In the genomic region with DNA sequence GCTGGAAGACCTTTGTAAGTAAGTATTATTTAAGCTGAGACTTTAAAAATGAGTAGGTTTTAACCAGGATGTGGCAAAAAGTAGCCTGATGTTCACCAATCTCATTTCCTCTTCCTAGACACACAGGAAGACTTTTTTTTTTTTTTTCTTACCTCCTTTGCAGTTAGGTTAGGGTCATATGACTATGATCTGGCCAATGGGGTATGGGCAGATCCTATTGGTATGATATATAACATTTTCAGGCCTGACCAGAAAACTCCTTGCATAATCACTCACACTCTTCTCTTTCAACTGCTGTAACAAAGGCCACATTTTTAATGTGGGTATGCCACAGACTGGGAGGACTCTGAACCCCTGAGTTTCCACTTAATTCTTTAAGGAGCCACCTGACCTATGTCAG, we compare ENCODE assay signal across 10 cellular contexts. TPM values are rescaled to one million over a fixed set of nuclear protein-coding genes. Genes with fewer than 3 reads are reported as not detected.
DNase-seq lines count a peak whose midpoint lies in the region; ATAC-seq, FAIRE-seq and TF ChIP-seq lines count a peak whose summit lies in the region.
"Had no signal": no experiment of that assay in that cellular context is flagged by ENCODE, and none has a peak within 500 bp of the region (broad histone marks: within the 10 kb centered on the region; RNA-seq: fewer than 3 reads in every experiment).

No MANE protein-coding gene starts in this region.

- H3K9me3 ChIP-seq in MM.1S (replicated peaks; ENCODE audit: insufficient read depth, low read length) (no peaks in the 10 kb centered on the region), small intestine (ENCODE audit: control insufficient read depth, low read depth) (no peaks in the 10 kb centered on the region), kidney (ENCODE audit: control insufficient read depth in 1 of 2, low read length in 2 of 2) (no peaks in the 10 kb centered on the region)

- H3K4me3 ChIP-seq in MM.1S (ENCODE audit: low read length) (no peak overlapping the region), small intestine (ENCODE audit: low read depth in 1 of 2, low read length in 2 of 2) (no peak overlapping the region), kidney (ENCODE audit: low read length in 2 of 2) (no peak overlapping the region)

- H3K36me3 ChIP-seq in MM.1S (replicated peaks; ENCODE audit: insufficient read depth, low read length) = no peaks in the 10 kb centered on the region
- H3K36me3 ChIP-seq in small intestine (ENCODE audit: control insufficient read depth in 2 of 2, insufficient read depth in 2 of 2, low read length in 2 of 2) = no peaks in the 10 kb centered on the region
- no peaks in the 10 kb centered on the region for H3K36me3 ChIP-seq in kidney (ENCODE audit: control insufficient read depth in 1 of 2, insufficient read depth in 2 of 2, low read length in 2 of 2)

- intact Hi-C loops in kidney (cut with DNase I) = no loop called here

- ATAC-seq in activated CD4-positive, CD25-positive, alpha-beta regulatory T cell treated with anti-CD3 and anti-CD28 coated beads, Interleukin-2, amount 50 U/mL, for 24 hours = peak; percentile 2 to 7
- peak; percentile 10 to 34 for ATAC-seq in activated naive CD4-positive, alpha-beta T cell treated with anti-CD3 and anti-CD28 coated beads, Interleukin-2, amount 50 U/mL, for 72 hours
- ATAC-seq in HG03460 (IDR thresholded peaks at IDR 0.05; ENCODE audit: unreplicated experiment) = no peak

- H3K4me2 ChIP-seq in MM.1S (ENCODE audit: low read depth, low read length) = peak overlapping the region; percentile 37; the same call in 1 of the 2 replicates

- no peaks in the 10 kb centered on the region; the same call in 1 of the 2 replicates for H3F3A ChIP-seq in MM.1S (ENCODE audit: insufficient read depth, low read length)

- DNase-seq in activated CD4-positive, CD25-positive, alpha-beta regulatory T cell (lab: John Stamatoyannopoulos, UW) = no peak
- DNase-seq in MM.1S (peak; percentile 39), small intestine (peak; percentile 63), kidney (no peak), SHP77 (lab: John Stamatoyannopoulos, UW) (no peak)
- DNase-seq in activated naive CD4-positive, alpha-beta T cell treated with anti-CD3 and anti-CD28 coated beads, Interleukin-2, amount 50 U/mL, for 72 hours (ENCODE audit: low spot score in 2 of 2) = peak in 1 of 2 donors; percentile 36
- DNase-seq: activated CD4-positive, CD25-positive, alpha-beta regulatory T cell treated with anti-CD3 and anti-CD28 coated beads, Interleukin-2, amount 50 U/mL, for 72 hours; NCI-H1694 treated with DMSO at 0.1 percent for 48 hours had no signal

- H3K27ac Mint-ChIP-seq in activated naive CD4-positive, alpha-beta T cell treated with anti-CD3 and anti-CD28 coated beads, Interleukin-2, amount 50 U/mL, for 72 hours = peak overlapping the region; percentile 46 to 92

- H3K36me3 Mint-ChIP-seq in activated naive CD4-positive, alpha-beta T cell treated with anti-CD3 and anti-CD28 coated beads, Interleukin-2, amount 50 U/mL, for 72 hours = peaks cover 10 to 14% of the 10 kb centered on the region in 2 donors

- no peaks in the 10 kb centered on the region for H4K20me1 ChIP-seq in MM.1S (ENCODE audit: insufficient read depth, low read length)

- H2AFZ ChIP-seq in MM.1S (ENCODE audit: low read length) = peak overlapping the region; percentile 38; the same call in 1 of the 2 replicates

- peaks cover 14 to 15% of the 10 kb centered on the region in 2 donors for H3K9me3 Mint-ChIP-seq in activated naive CD4-positive, alpha-beta T cell treated with anti-CD3 and anti-CD28 coated beads, Interleukin-2, amount 50 U/mL, for 72 hours

- H3K27ac ChIP-seq in MM.1S (ENCODE audit: low read length) = peak overlapping the region; percentile 13; the same call in 1 of the 2 replicates
- H3K27ac ChIP-seq in small intestine (ENCODE audit: low read depth in 1 of 2, low read length in 1 of 2) = peak overlapping the region in 1 of 2 donors; percentile 37
- no peak overlapping the region for H3K27ac ChIP-seq in kidney (ENCODE audit: low read depth in 2 of 2, low read length in 2 of 2)

- H3K9me2 ChIP-seq in MM.1S (replicated peaks; ENCODE audit: insufficient read depth, low read length) = no peaks in the 10 kb centered on the region

- FAIRE-seq in small intestine (lab: Jason Lieb, UNC) = no peak
- FAIRE-seq in kidney (lab: Jason Lieb, UNC) = no peak

- H3K79me2 ChIP-seq in MM.1S (ENCODE audit: low read length) = peaks cover 9% of the 10 kb centered on the region

- no peak for TF ChIP-seq CTCF in MM.1S (IDR thresholded peaks at IDR 0.05; ENCODE audit: low read length)
- TF ChIP-seq CTCF in kidney (IDR thresholded peaks at IDR 0.05; ENCODE audit: borderline replicate concordance, extremely low read depth, insufficient read depth) = no peak

- no peak overlapping the region for H3K9ac ChIP-seq in MM.1S (ENCODE audit: low read length)
- no peak overlapping the region for H3K9ac ChIP-seq in kidney (ENCODE audit: low read length in 2 of 2)

- H3K27me3 ChIP-seq in MM.1S (replicated peaks; ENCODE audit: insufficient read depth, low read length) (no peaks in the 10 kb centered on the region), small intestine (ENCODE audit: control insufficient read depth in 2 of 2, insufficient read depth in 2 of 2, low read length in 2 of 2) (no peaks in the 10 kb centered on the region)

- H3K4me1 ChIP-seq in MM.1S (ENCODE audit: low read length) (peaks cover 14% of the 10 kb centered on the region; the same call in 1 of the 2 replicates), small intestine (ENCODE audit: control insufficient read depth in 2 of 2, insufficient read depth in 1 of 2, low read depth in 1 of 2, low read length in 1 of 2) (peaks cover 0 to 2% of the 10 kb centered on the region in 2 donors), kidney (ENCODE audit: control insufficient read depth in 1 of 2, insufficient read depth in 1 of 2, low read depth in 1 of 2, low read length in 2 of 2) (peaks cover 3 to 5% of the 10 kb centered on the region in 2 donors)

RNA-seq across cellular contexts. Expression of a gene that starts 2.7 kb away (rescaled TPM):
- total RNA-seq in activated naive CD4-positive, alpha-beta T cell treated with anti-CD3 and anti-CD28 coated beads, Interleukin-2, amount 50 U/mL, for 72 hours = 10 to 100 TPM; 15.7 to 17.7 TPM
- polyA plus RNA-seq in small intestine (1 to 10 TPM; 1.9 to 5.1 (median 2.4) TPM), kidney (ENCODE audit: insufficient read depth, low read depth, low replicate concordance) (0.95 TPM)
- 9.4 TPM for total RNA-seq in kidney

RNA-seq across cellular contexts. Expression of a gene that starts 50.8 kb away (rescaled TPM):
- 10 to 100 TPM; 50.1 to 85.6 TPM for total RNA-seq in activated naive CD4-positive, alpha-beta T cell treated with anti-CD3 and anti-CD28 coated beads, Interleukin-2, amount 50 U/mL, for 72 hours
- polyA plus RNA-seq in small intestine = 10 to 100 TPM; 11.9 to 35.4 (median 25.0) TPM
- total RNA-seq in kidney = 79.7 TPM
- 83.4 TPM for polyA plus RNA-seq in kidney (ENCODE audit: insufficient read depth, low read depth, low replicate concordance)

Comparison
In these comparisons a context has a peak if more than half of its experiments do, and no peak if none do; other contexts are left out.
1. DNase-seq: peak in MM.1S (single experiment) and small intestine (single experiment); none in activated CD4-positive, CD25-positive, alpha-beta regulatory T cell (0 of 4), kidney (single experiment) and SHP77 (0 of 2).